In genomic region chr17:61887733-61888132, GRCh38 we compare ENCODE assay signal across 1 cellular context. TPM values are rescaled to one million over a fixed set of nuclear protein-coding genes. Genes with fewer than 3 reads are reported as not detected.
DNase-seq lines count a peak whose midpoint lies in the region; ATAC-seq lines count a peak whose summit lies in the region.
"Not testable (repeated sequence)": the region's sequence is repeated elsewhere in the genome, so short reads cannot be mapped to it uniquely, and the experiment has no call there.

No MANE protein-coding gene starts in this region.

- not testable (repeated sequence) for DNase-seq in T-helper 17 cell

- H3K36me3 Mint-ChIP-seq in T-helper 17 cell (ENCODE audit: low read depth): not testable (repeated sequence)

- not testable (repeated sequence) for ATAC-seq in T-helper 17 cell

- H3K9me3 ChIP-seq in T-helper 17 cell (ENCODE audit: control insufficient read depth, low read length, poor library complexity, severe bottlenecking): not testable (repeated sequence)

- not testable (repeated sequence) for H3K4me3 Mint-ChIP-seq in T-helper 17 cell

- not testable (repeated sequence) for H3K27me3 Mint-ChIP-seq in T-helper 17 cell

- not testable (repeated sequence) for H3K4me1 Mint-ChIP-seq in T-helper 17 cell

- H3K27ac Mint-ChIP-seq in T-helper 17 cell: peak overlapping the region; percentile 24

RNA-seq across cellular contexts. Expression of gene BRIP1, which starts 24.4 kb away (rescaled TPM):
- total RNA-seq in T-helper 17 cell: 1 to 10 TPM; 1.5 to 2.3 TPM

RNA-seq across cellular contexts. Expression of gene INTS2, which starts 40.0 kb away (rescaled TPM):
- total RNA-seq in T-helper 17 cell: 10 to 100 TPM in 1 of 2 donors, 1 to 10 TPM in 1; 9.5 to 11.4 TPM
